Comparison of ENCODE assay signal across 2 cellular contexts in the genomic region with DNA sequence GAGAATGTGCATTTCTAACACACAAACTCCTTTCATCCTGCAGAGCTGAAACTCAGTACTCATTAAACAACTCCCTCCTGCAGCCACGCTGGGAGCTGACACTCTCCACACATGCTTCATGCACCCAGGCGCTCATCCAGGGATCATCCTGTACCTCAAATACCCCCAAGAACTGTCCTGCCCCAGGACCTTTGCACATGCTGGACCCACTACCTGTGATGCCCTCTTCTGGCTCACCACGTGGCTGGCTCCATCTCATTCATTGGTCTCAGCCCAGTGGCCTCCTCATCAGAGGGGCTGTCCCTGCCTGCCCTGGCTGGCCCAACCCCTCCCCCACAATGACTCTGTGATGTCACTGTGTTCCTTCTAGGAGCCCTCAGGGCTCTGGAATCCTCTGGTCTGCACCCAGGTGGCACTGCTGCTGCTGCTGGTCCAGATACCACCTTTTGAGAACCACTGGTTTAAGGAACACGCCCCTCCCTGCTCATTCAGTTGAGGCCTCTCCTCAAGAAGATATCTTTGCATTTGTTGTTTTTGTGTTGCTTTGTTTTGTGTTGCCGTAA.
TF ChIP-seq lines count a peak whose summit lies in the region.

No MANE protein-coding gene starts in this region.

TF ChIP-seq in HCT116, 20 proteins besides CTCF, POLR2A, EP300 and RAD21 (continued from another document):
- TF ChIP-seq ZBTB33 (IDR thresholded peaks at IDR 0.05; ENCODE audit: extremely low read depth, insufficient replicate concordance, low read length), result no peak
- no peak for TF ChIP-seq TCF7L2 (IDR thresholded peaks at IDR 0.05; ENCODE audit: borderline replicate concordance, extremely low read depth, insufficient read depth, insufficient read length)
- TF ChIP-seq, protein P1, sequence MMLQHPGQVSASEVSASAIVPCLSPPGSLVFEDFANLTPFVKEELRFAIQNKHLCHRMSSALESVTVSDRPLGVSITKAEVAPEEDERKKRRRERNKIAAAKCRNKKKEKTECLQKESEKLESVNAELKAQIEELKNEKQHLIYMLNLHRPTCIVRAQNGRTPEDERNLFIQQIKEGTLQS (IDR thresholded peaks at IDR 0.05), result no peak
- no peak for TF ChIP-seq JUND (IDR thresholded peaks at IDR 0.05)
- TF ChIP-seq REST (IDR thresholded peaks at IDR 0.05; ENCODE audit: low read depth), result no peak
- no peak for TF ChIP-seq EZH2phosphoT487 (IDR thresholded peaks at IDR 0.05; ENCODE audit: borderline replicate concordance)
- TF ChIP-seq ZFX (IDR thresholded peaks at IDR 0.05), result no peak
- no peak for TF ChIP-seq ELF1 (IDR thresholded peaks at IDR 0.05; ENCODE audit: borderline replicate concordance, low read depth)
- no peak for TF ChIP-seq ZNF274 (IDR thresholded peaks at IDR 0.05; ENCODE audit: low read depth, low read length)

TF ChIP-seq in WTC11, 78 proteins besides CTCF, POLR2A, EP300 and RAD21:
- TF ChIP-seq, protein P2, sequence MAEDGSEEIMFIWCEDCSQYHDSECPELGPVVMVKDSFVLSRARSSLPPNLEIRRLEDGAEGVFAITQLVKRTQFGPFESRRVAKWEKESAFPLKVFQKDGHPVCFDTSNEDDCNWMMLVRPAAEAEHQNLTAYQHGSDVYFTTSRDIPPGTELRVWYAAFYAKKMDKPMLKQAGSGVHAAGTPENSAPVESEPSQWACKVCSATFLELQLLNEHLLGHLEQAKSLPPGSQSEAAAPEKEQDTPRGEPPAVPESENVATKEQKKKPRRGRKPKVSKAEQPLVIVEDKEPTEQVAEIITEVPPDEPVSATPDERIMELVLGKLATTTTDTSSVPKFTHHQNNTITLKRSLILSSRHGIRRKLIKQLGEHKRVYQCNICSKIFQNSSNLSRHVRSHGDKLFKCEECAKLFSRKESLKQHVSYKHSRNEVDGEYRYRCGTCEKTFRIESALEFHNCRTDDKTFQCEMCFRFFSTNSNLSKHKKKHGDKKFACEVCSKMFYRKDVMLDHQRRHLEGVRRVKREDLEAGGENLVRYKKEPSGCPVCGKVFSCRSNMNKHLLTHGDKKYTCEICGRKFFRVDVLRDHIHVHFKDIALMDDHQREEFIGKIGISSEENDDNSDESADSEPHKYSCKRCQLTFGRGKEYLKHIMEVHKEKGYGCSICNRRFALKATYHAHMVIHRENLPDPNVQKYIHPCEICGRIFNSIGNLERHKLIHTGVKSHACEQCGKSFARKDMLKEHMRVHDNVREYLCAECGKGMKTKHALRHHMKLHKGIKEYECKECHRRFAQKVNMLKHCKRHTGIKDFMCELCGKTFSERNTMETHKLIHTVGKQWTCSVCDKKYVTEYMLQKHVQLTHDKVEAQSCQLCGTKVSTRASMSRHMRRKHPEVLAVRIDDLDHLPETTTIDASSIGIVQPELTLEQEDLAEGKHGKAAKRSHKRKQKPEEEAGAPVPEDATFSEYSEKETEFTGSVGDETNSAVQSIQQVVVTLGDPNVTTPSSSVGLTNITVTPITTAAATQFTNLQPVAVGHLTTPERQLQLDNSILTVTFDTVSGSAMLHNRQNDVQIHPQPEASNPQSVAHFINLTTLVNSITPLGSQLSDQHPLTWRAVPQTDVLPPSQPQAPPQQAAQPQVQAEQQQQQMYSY (CRISPR knock-in tag; IDR thresholded peaks at IDR 0.05), result 0 out of 2 replicates have a peak, but pooled peaks have one; percentile 23
- TF ChIP-seq GRHL2 (CRISPR knock-in tag; IDR thresholded peaks at IDR 0.05; ENCODE audit: insufficient replicate concordance, severe bottlenecking) (no peak), GTF2I (CRISPR knock-in tag; conservative IDR thresholded peaks at IDR 0.05) (0 out of 2 replicates have a peak, but pooled peaks have one; percentile 42)
